In genomic region chr3:4759689-4760312, GRCh38 we compare ENCODE assay signal across 13 cellular contexts.
DNase-seq lines count a peak whose midpoint lies in the region; ATAC-seq and TF ChIP-seq lines count a peak whose summit lies in the region.
"Had no signal": no experiment of that assay in that cellular context is flagged by ENCODE, and none has a peak within 500 bp of the region (broad histone marks: within the 10 kb centered on the region; RNA-seq: fewer than 3 reads in every experiment).

No MANE protein-coding gene starts in this region.

- no peaks in the 10 kb centered on the region for H3K79me2 ChIP-seq in trophoblast cell (ENCODE audit: control insufficient read depth, insufficient read depth, low read length, poor library complexity)

- H3K18ac ChIP-seq in trophoblast cell (ENCODE audit: low read length), result no peak overlapping the region

- H3K27ac Mint-ChIP-seq in T-helper 1 cell treated with Interleukin-12 subunit alpha and Interleukin-12 subunit beta and Interleukin-4 antibody, amounts not matched to agents 30 μg/mL and 1 μg/mL, for 36 hours, result peak overlapping the region; percentile 68

- H3K79me1 ChIP-seq in trophoblast cell (ENCODE audit: low read length), result peaks cover 2% of the 10 kb centered on the region

- H4K12ac ChIP-seq in trophoblast cell (ENCODE audit: low read depth, low read length), result no peak overlapping the region

- peaks cover 60% of the 10 kb centered on the region for H3K36me3 Mint-ChIP-seq in T-helper 1 cell treated with Interleukin-12 subunit alpha and Interleukin-12 subunit beta and Interleukin-4 antibody, amounts not matched to agents 30 μg/mL and 1 μg/mL, for 36 hours (ENCODE audit: low read depth)

- H3K4me3 ChIP-seq in NB4 (ENCODE audit: low read depth, low read length) (no peak overlapping the region), adrenal gland (no peak overlapping the region), trophoblast cell (ENCODE audit: low read depth, low read length) (no peak overlapping the region)
- H3K4me3 ChIP-seq: tibial nerve had no signal

- no peak overlapping the region for H2AK5ac ChIP-seq in trophoblast cell (ENCODE audit: low read length)

- H3K9me3 ChIP-seq in adrenal gland (replicated peaks in 1 of 3) (no peaks in the 10 kb centered on the region), trophoblast cell (ENCODE audit: insufficient read depth, low read depth, low read length) (no peaks in the 10 kb centered on the region)

- H2AFZ ChIP-seq in trophoblast cell (ENCODE audit: insufficient read depth, low read length, poor library complexity), result no peak overlapping the region

- no peak for TF ChIP-seq CTCF in NB4 (IDR thresholded peaks at IDR 0.05; ENCODE audit: low read depth, low read length)
- TF ChIP-seq CTCF in adrenal gland (IDR thresholded peaks at IDR 0.05), result no peak

- H3K4me2 ChIP-seq in trophoblast cell (ENCODE audit: low read length), result no peak overlapping the region

- peaks cover 51% of the 10 kb centered on the region for H3K4me1 Mint-ChIP-seq in T-helper 1 cell treated with Interleukin-12 subunit alpha and Interleukin-12 subunit beta and Interleukin-4 antibody, amounts not matched to agents 30 μg/mL and 1 μg/mL, for 36 hours (ENCODE audit: low read depth)

- TF ChIP-seq POLR2A in NB4 (IDR thresholded peaks at IDR 0.05; ENCODE audit: extremely low read depth, insufficient read length) (no peak), adrenal gland (IDR thresholded peaks at IDR 0.05) (peak in 1 of 2 donors; percentile 70)

- no peak overlapping the region for H2BK12ac ChIP-seq in trophoblast cell (ENCODE audit: low read length)

- 35 to 56% (median 38%) methylated on average over 12 of the region's 12 CpGs for WGBS in adrenal gland, 4 donors
- WGBS in trophoblast cell (ENCODE audit: extremely low coverage, insufficient coverage, insufficient read length), result no CpG with 5 or more reads among the region's 12 CpGs

- H2BK120ac ChIP-seq in trophoblast cell (ENCODE audit: insufficient read depth, low read length, poor library complexity), result no peak overlapping the region

- peaks cover 28% of the 10 kb centered on the region for H3K9me3 Mint-ChIP-seq in T-helper 1 cell treated with Interleukin-12 subunit alpha and Interleukin-12 subunit beta and Interleukin-4 antibody, amounts not matched to agents 30 μg/mL and 1 μg/mL, for 36 hours

- no peaks in the 10 kb centered on the region for H3K36me3 ChIP-seq in adrenal gland (replicated peaks in 1 of 2)
- H3K36me3 ChIP-seq in trophoblast cell (ENCODE audit: control insufficient read depth in 1 of 2, insufficient read depth in 2 of 2, low read length in 2 of 2), result no peaks in the 10 kb centered on the region
- H3K36me3 ChIP-seq: tibial nerve had no signal

- ATAC-seq in GM18867 (IDR thresholded peaks at IDR 0.05; ENCODE audit: unreplicated experiment), result no peak

- H3K27ac ChIP-seq in adrenal gland (peak overlapping the region in 3 of 5 donors; percentile 32 to 62 (median 46)), trophoblast cell (ENCODE audit: low read depth, low read length) (no peak overlapping the region)
- H3K27ac ChIP-seq: 22Rv1, tibial nerve had no signal

- H3K14ac ChIP-seq in trophoblast cell (ENCODE audit: low read length), result no peak overlapping the region

- H4K8ac ChIP-seq in trophoblast cell (ENCODE audit: low read depth, low read length), result no peak overlapping the region

- H3K27me3 Mint-ChIP-seq in T-helper 1 cell treated with Interleukin-12 subunit alpha and Interleukin-12 subunit beta and Interleukin-4 antibody, amounts not matched to agents 30 μg/mL and 1 μg/mL, for 36 hours (ENCODE audit: low read depth), result no peaks in the 10 kb centered on the region

- H3K9ac ChIP-seq in trophoblast cell (ENCODE audit: low read length), result no peak overlapping the region

- DNase-seq in T-helper 1 cell (no peak), NB4 (ENCODE audit: low read depth) (peak; percentile 68), adrenal gland (peak; percentile 48 to 84 (median 68)), trophoblast cell (no peak), CD1c-positive myeloid dendritic cell (ENCODE audit: extremely low spot score) (no peak), inferior parietal cortex (ENCODE audit: extremely low spot score) (no peak)
- DNase-seq: activated CD4-positive, CD25-positive, alpha-beta regulatory T cell treated with anti-CD3 and anti-CD28 coated beads, Interleukin-2, amount 50 U/mL, for 72 hours; NCI-H748 treated with DMSO at 0.1 percent for 48 hours; SHP77 had no signal

- no peak overlapping the region for H2BK5ac ChIP-seq in trophoblast cell (ENCODE audit: low read depth, low read length, poor library complexity)

- no peak overlapping the region for H3K23ac ChIP-seq in trophoblast cell (ENCODE audit: low read length)

- peak overlapping the region; percentile 42 for H4K91ac ChIP-seq in trophoblast cell (ENCODE audit: low read depth, low read length)

- no peak overlapping the region for H3K4ac ChIP-seq in trophoblast cell (ENCODE audit: low read depth, low read length)

- intact Hi-C loops in adrenal gland (cut with DNase I), result no loop called here

- H3K4me1 ChIP-seq in adrenal gland (replicated peaks in 1 of 2) (peaks cover 10 to 21% of the 10 kb centered on the region in 2 donors), trophoblast cell (ENCODE audit: control insufficient read depth in 1 of 2, insufficient read depth in 2 of 2, low read length in 2 of 2) (peaks cover 7 to 15% of the 10 kb centered on the region in 2 experiments)
- H3K4me1 ChIP-seq: tibial nerve had no signal

- H3K27me3 ChIP-seq in adrenal gland (no peaks in the 10 kb centered on the region), trophoblast cell (ENCODE audit: insufficient read depth, low read length) (no peaks in the 10 kb centered on the region)
- H3K27me3 ChIP-seq: tibial nerve had no signal

- H3K4me3 Mint-ChIP-seq in T-helper 1 cell treated with Interleukin-12 subunit alpha and Interleukin-12 subunit beta and Interleukin-4 antibody, amounts not matched to agents 30 μg/mL and 1 μg/mL, for 36 hours, result peak overlapping the region; percentile 18

Comparison
In these comparisons a context has a peak if more than half of its experiments do, and no peak if none do; other contexts are left out.
1. DNase-seq: peak in NB4 (single experiment) and adrenal gland (7 of 7); none in T-helper 1 cell (0 of 5), trophoblast cell (0 of 2), CD1c-positive myeloid dendritic cell (single experiment) and inferior parietal cortex (single experiment).